In the genomic region with DNA sequence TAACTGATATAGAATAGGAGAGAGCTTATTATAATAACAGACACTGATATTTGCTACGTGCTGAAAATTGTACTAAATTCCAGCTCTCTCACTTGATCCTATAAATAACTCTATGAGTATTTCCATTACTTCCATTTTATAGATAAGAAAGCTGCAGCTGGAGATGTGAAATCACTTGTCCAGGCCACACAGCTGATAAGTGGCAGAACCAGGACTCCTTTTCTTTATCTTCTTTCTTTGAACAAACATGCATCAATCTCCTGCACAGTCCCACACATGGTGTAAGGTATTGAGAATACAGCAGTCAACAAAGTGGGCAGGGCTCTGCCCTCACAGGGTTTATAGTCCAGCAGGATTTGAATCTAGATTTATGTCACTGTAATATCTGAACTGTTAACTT, we compare ENCODE assay signal across 6 cellular contexts.
"Had no signal": no experiment of that assay in that cellular context is flagged by ENCODE, and none has a peak within 500 bp of the region (broad histone marks: within the 10 kb centered on the region; RNA-seq: fewer than 3 reads in every experiment).

No MANE protein-coding gene starts in this region.

- DNase-seq: GM23248, GOT3, H7, HCEC 1CT, IMR-90 had no signal

- H2AFZ ChIP-seq: GM23248 had no signal

- H3K9ac ChIP-seq: GM23248 had no signal

- H3K4me3 ChIP-seq: GM23248, K562 had no signal

- ATAC-seq: K562 had no signal

- H3K27ac ChIP-seq: GM23248 had no signal
